ENCODE assay signal across 1 cellular context in the genomic region with DNA sequence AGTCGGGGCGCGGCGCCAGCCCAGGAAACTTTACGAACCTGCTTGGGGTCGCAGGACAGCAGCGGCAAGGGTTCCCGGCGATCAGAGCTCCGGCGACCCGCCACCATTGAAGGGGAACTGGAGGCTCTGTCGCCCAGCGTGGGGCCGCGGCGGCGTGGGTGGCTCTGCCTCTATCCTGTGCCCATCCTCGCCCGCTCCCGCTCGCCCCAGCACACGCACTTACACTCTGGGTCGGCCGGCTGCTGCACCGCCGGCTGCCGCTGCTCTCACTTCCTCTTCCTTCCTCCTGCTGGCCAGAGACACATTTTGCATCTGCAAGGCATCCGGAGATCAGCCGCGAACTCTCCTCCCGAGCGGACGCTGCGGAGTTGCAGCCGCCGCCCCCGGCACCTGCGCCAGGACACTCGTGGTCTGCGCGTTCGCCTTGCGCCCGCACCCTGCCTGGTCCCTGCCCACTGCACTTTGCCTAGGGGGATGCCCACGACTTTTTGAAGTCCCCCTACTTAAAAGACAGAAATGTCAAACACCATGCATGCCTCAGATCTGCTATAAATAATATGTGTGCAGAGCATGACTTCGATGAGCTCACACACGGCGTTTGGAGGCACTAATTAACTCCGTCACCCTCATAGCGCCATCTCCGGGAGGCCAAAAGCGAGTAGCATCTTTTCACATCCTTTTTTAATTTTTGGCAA.
TF ChIP-seq lines count a peak whose summit lies in the region.

Gene ELMO1, minus strand, starts transcription at position 228 of the 695 bp plus-strand sequence. CDS start 106,174 bp downstream, outside the sequence.

TF ChIP-seq in H1, 55 proteins besides CTCF, POLR2A, EP300 and RAD21:
- TF ChIP-seq, protein P1, sequence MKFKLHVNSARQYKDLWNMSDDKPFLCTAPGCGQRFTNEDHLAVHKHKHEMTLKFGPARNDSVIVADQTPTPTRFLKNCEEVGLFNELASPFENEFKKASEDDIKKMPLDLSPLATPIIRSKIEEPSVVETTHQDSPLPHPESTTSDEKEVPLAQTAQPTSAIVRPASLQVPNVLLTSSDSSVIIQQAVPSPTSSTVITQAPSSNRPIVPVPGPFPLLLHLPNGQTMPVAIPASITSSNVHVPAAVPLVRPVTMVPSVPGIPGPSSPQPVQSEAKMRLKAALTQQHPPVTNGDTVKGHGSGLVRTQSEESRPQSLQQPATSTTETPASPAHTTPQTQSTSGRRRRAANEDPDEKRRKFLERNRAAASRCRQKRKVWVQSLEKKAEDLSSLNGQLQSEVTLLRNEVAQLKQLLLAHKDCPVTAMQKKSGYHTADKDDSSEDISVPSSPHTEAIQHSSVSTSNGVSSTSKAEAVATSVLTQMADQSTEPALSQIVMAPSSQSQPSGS (IDR thresholded peaks at IDR 0.05; ENCODE audit: low read length), result no peak
- peak; percentile 72 for TF ChIP-seq PHF8 (conservative IDR thresholded peaks at IDR 0.05; ENCODE audit: low read depth, low read length)
- TF ChIP-seq TAF7 (optimal IDR thresholded peaks at IDR 0.05; ENCODE audit: borderline replicate concordance, low read depth, low read length), result no peak
- no peak for TF ChIP-seq CBX5 (IDR thresholded peaks at IDR 0.05; ENCODE audit: low read depth, low read length)
- TF ChIP-seq SIRT6 (IDR thresholded peaks at IDR 0.05; ENCODE audit: low read length), result no peak
- no peak; the same call in 1 of the 2 replicates for TF ChIP-seq NRF1 (IDR thresholded peaks at IDR 0.05; ENCODE audit: low read depth, low read length)
- no peak for TF ChIP-seq EZH2 (IDR thresholded peaks at IDR 0.05; ENCODE audit: low read depth, low read length, severe bottlenecking)
- no peak for TF ChIP-seq ZNF274 (IDR thresholded peaks at IDR 0.05; ENCODE audit: borderline replicate concordance, extremely low read depth, low read length)
- peak; percentile 52 for TF ChIP-seq E2F6 (IDR thresholded peaks at IDR 0.05)
- TF ChIP-seq KDM1A (IDR thresholded peaks at IDR 0.05; ENCODE audit: borderline replicate concordance, low read length), result no peak
- no peak for TF ChIP-seq HDAC6 (IDR thresholded peaks at IDR 0.05; ENCODE audit: low read depth, low read length)
- TF ChIP-seq, protein P2, sequence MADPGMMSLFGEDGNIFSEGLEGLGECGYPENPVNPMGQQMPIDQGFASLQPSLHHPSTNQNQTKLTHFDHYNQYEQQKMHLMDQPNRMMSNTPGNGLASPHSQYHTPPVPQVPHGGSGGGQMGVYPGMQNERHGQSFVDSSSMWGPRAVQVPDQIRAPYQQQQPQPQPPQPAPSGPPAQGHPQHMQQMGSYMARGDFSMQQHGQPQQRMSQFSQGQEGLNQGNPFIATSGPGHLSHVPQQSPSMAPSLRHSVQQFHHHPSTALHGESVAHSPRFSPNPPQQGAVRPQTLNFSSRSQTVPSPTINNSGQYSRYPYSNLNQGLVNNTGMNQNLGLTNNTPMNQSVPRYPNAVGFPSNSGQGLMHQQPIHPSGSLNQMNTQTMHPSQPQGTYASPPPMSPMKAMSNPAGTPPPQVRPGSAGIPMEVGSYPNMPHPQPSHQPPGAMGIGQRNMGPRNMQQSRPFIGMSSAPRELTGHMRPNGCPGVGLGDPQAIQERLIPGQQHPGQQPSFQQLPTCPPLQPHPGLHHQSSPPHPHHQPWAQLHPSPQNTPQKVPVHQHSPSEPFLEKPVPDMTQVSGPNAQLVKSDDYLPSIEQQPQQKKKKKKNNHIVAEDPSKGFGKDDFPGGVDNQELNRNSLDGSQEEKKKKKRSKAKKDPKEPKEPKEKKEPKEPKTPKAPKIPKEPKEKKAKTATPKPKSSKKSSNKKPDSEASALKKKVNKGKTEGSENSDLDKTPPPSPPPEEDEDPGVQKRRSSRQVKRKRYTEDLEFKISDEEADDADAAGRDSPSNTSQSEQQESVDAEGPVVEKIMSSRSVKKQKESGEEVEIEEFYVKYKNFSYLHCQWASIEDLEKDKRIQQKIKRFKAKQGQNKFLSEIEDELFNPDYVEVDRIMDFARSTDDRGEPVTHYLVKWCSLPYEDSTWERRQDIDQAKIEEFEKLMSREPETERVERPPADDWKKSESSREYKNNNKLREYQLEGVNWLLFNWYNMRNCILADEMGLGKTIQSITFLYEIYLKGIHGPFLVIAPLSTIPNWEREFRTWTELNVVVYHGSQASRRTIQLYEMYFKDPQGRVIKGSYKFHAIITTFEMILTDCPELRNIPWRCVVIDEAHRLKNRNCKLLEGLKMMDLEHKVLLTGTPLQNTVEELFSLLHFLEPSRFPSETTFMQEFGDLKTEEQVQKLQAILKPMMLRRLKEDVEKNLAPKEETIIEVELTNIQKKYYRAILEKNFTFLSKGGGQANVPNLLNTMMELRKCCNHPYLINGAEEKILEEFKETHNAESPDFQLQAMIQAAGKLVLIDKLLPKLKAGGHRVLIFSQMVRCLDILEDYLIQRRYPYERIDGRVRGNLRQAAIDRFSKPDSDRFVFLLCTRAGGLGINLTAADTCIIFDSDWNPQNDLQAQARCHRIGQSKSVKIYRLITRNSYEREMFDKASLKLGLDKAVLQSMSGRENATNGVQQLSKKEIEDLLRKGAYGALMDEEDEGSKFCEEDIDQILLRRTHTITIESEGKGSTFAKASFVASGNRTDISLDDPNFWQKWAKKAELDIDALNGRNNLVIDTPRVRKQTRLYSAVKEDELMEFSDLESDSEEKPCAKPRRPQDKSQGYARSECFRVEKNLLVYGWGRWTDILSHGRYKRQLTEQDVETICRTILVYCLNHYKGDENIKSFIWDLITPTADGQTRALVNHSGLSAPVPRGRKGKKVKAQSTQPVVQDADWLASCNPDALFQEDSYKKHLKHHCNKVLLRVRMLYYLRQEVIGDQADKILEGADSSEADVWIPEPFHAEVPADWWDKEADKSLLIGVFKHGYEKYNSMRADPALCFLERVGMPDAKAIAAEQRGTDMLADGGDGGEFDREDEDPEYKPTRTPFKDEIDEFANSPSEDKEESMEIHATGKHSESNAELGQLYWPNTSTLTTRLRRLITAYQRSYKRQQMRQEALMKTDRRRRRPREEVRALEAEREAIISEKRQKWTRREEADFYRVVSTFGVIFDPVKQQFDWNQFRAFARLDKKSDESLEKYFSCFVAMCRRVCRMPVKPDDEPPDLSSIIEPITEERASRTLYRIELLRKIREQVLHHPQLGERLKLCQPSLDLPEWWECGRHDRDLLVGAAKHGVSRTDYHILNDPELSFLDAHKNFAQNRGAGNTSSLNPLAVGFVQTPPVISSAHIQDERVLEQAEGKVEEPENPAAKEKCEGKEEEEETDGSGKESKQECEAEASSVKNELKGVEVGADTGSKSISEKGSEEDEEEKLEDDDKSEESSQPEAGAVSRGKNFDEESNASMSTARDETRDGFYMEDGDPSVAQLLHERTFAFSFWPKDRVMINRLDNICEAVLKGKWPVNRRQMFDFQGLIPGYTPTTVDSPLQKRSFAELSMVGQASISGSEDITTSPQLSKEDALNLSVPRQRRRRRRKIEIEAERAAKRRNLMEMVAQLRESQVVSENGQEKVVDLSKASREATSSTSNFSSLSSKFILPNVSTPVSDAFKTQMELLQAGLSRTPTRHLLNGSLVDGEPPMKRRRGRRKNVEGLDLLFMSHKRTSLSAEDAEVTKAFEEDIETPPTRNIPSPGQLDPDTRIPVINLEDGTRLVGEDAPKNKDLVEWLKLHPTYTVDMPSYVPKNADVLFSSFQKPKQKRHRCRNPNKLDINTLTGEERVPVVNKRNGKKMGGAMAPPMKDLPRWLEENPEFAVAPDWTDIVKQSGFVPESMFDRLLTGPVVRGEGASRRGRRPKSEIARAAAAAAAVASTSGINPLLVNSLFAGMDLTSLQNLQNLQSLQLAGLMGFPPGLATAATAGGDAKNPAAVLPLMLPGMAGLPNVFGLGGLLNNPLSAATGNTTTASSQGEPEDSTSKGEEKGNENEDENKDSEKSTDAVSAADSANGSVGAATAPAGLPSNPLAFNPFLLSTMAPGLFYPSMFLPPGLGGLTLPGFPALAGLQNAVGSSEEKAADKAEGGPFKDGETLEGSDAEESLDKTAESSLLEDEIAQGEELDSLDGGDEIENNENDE (IDR thresholded peaks at IDR 0.05; ENCODE audit: insufficient replicate concordance, low read length), result no peak
- TF ChIP-seq CBX8 (IDR thresholded peaks at IDR 0.05; ENCODE audit: borderline replicate concordance, low read depth, low read length), result no peak
- TF ChIP-seq KDM4A (IDR thresholded peaks at IDR 0.05; ENCODE audit: low read depth, low read length, severe bottlenecking), result peak; percentile 66
- no peak for TF ChIP-seq ATF3 (IDR thresholded peaks at IDR 0.05; ENCODE audit: insufficient read depth, low read depth, low read length)
- TF ChIP-seq SUZ12 (IDR thresholded peaks at IDR 0.05; ENCODE audit: low read length), result no peak
- no peak for TF ChIP-seq FOSL1 (IDR thresholded peaks at IDR 0.05; ENCODE audit: insufficient read depth, low read depth, low read length)
- no peak for TF ChIP-seq RNF2 (IDR thresholded peaks at IDR 0.05; ENCODE audit: borderline replicate concordance, low read depth, low read length, missing control alignments, poor library complexity, severe bottlenecking)
- no peak for TF ChIP-seq JUN (IDR thresholded peaks at IDR 0.05; ENCODE audit: low read depth, low read length)
- no peak for TF ChIP-seq BACH1 (IDR thresholded peaks at IDR 0.05; ENCODE audit: low read length)
- peak; percentile 31; the same call in 1 of the 2 replicates for TF ChIP-seq GTF2F1 (IDR thresholded peaks at IDR 0.05; ENCODE audit: borderline replicate concordance, low read depth, low read length)
- no peak for TF ChIP-seq CTBP2 (IDR thresholded peaks at IDR 0.05; ENCODE audit: borderline replicate concordance, insufficient read depth, insufficient read length, low read length)
- TF ChIP-seq MAX (IDR thresholded peaks at IDR 0.05), result peak; percentile 59; the same call in 1 of the 2 replicates
- no peak for TF ChIP-seq SP2 (IDR thresholded peaks at IDR 0.05; ENCODE audit: low read length)
- TF ChIP-seq TAF1 (IDR thresholded peaks at IDR 0.05; ENCODE audit: low read depth, low read length), result peak; percentile 79
- TF ChIP-seq SIN3A (conservative IDR thresholded peaks at IDR 0.05 in 1 of 2, IDR thresholded peaks at IDR 0.05 in 1 of 2; ENCODE audit: low read depth in 1 of 2, low read length in 2 of 2), result peak in 1 of 2 experiments; percentile 80; a peak in 2 of 4 replicates
- TF ChIP-seq CHD1 (IDR thresholded peaks at IDR 0.05; ENCODE audit: low read depth, low read length), result no peak
- 0 out of 2 replicates have a peak, but pooled peaks have one; percentile 6 for TF ChIP-seq YY1 (IDR thresholded peaks at IDR 0.05; ENCODE audit: low read depth, low read length)
- TF ChIP-seq NANOG (IDR thresholded peaks at IDR 0.05; ENCODE audit: insufficient read depth, low read depth, low read length, poor library complexity, severe bottlenecking), result no peak
- no peak for TF ChIP-seq BRCA1 (IDR thresholded peaks at IDR 0.05; ENCODE audit: low read depth, low read length)
- no peak; the same call in 1 of the 2 replicates for TF ChIP-seq EGR1 (IDR thresholded peaks at IDR 0.05; ENCODE audit: borderline replicate concordance, low read depth, low read length)
- TF ChIP-seq CEBPB (IDR thresholded peaks at IDR 0.05; ENCODE audit: low read depth, low read length), result no peak
- peak in 1 of 2 experiments; percentile 67; a peak in 2 of 4 replicates for TF ChIP-seq HDAC2 (IDR thresholded peaks at IDR 0.05; ENCODE audit: borderline replicate concordance in 1 of 2, low read depth in 2 of 2, low read length in 2 of 2)
- TF ChIP-seq POU5F1 (IDR thresholded peaks at IDR 0.05; ENCODE audit: low read depth, low read length), result no peak
- 0 out of 2 replicates have a peak, but pooled peaks have one; percentile 16 for TF ChIP-seq TCF12 (IDR thresholded peaks at IDR 0.05; ENCODE audit: low read depth, low read length)
- no peak for TF ChIP-seq SIX5 (IDR thresholded peaks at IDR 0.05; ENCODE audit: low read depth, low read length)
- no peak for TF ChIP-seq SP1 (IDR thresholded peaks at IDR 0.05; ENCODE audit: low read depth, low read length)
- TF ChIP-seq SRF (IDR thresholded peaks at IDR 0.05; ENCODE audit: low read depth, low read length), result no peak
- TF ChIP-seq SAP30 (IDR thresholded peaks at IDR 0.05; ENCODE audit: insufficient read depth, insufficient replicate concordance, low read length), result no peak
- TF ChIP-seq TBP (IDR thresholded peaks at IDR 0.05; ENCODE audit: low read depth, low read length), result peak; percentile 70
- no peak for TF ChIP-seq KDM5A (IDR thresholded peaks at IDR 0.05; ENCODE audit: low read length)
- TF ChIP-seq RXRA (IDR thresholded peaks at IDR 0.05; ENCODE audit: insufficient read depth, low read depth, low read length), result no peak
- no peak; the same call in none of the 2 replicates for TF ChIP-seq RBBP5 (IDR thresholded peaks at IDR 0.05; ENCODE audit: borderline replicate concordance, low read depth, low read length)
- no peak for TF ChIP-seq JUND (IDR thresholded peaks at IDR 0.05; ENCODE audit: low read length)
- peak; percentile 47; the same call in 1 of the 2 replicates for TF ChIP-seq GABPA (IDR thresholded peaks at IDR 0.05; ENCODE audit: borderline replicate concordance, insufficient read depth, low read length)
- no peak for TF ChIP-seq TEAD4 (IDR thresholded peaks at IDR 0.05; ENCODE audit: low read depth, low read length)
- TF ChIP-seq BCL11A (IDR thresholded peaks at IDR 0.05; ENCODE audit: low read depth in 2 of 2, low read length in 2 of 2), result no peak
- no peak for TF ChIP-seq SP4 (IDR thresholded peaks at IDR 0.05; ENCODE audit: low read length)
- peak; percentile 90 for TF ChIP-seq ASH2L (IDR thresholded peaks at IDR 0.05; ENCODE audit: low read length)
- TF ChIP-seq RFX5 (IDR thresholded peaks at IDR 0.05; ENCODE audit: borderline replicate concordance, low read depth, low read length), result no peak
- TF ChIP-seq MAFK (IDR thresholded peaks at IDR 0.05; ENCODE audit: low read depth, low read length), result no peak
- TF ChIP-seq POLR2AphosphoS5 (IDR thresholded peaks at IDR 0.05; ENCODE audit: low read depth, low read length), result peak; percentile 65
- 0 out of 2 replicates have a peak, but pooled peaks have one; percentile 14 for TF ChIP-seq CREB1 (IDR thresholded peaks at IDR 0.05)
- TF ChIP-seq, protein P3, sequence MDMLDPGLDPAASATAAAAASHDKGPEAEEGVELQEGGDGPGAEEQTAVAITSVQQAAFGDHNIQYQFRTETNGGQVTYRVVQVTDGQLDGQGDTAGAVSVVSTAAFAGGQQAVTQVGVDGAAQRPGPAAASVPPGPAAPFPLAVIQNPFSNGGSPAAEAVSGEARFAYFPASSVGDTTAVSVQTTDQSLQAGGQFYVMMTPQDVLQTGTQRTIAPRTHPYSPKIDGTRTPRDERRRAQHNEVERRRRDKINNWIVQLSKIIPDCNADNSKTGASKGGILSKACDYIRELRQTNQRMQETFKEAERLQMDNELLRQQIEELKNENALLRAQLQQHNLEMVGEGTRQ (IDR thresholded peaks at IDR 0.05; ENCODE audit: low read length), result no peak
- 0 out of 2 replicates have a peak, but pooled peaks have one; percentile 9 for TF ChIP-seq CHD2 (IDR thresholded peaks at IDR 0.05; ENCODE audit: low read length)
TF ChIP-seq in H1: peak in this region for 16.
